1 cellular context compared by ENCODE assay signal in genomic region chr3:36969540-36970432, GRCh38.
A peak's percentile ranks its signal among the peaks of the same experiment; 100 is the strongest.
TF ChIP-seq lines count a peak whose summit lies in the region.

No MANE protein-coding gene starts in this region.

TF ChIP-seq in GM12878, 131 proteins besides CTCF, POLR2A, EP300 and RAD21 (continued from another document):
- TF ChIP-seq PBX3 (IDR thresholded peaks at IDR 0.05; ENCODE audit: insufficient replicate concordance, low read depth, low read length) (peak; percentile 46), ESRRA (IDR thresholded peaks at IDR 0.05; ENCODE audit: low read length) (0 out of 2 replicates have a peak, but pooled peaks have one; percentile 40), ZNF217 (IDR thresholded peaks at IDR 0.05) (no peak), MEF2A (IDR thresholded peaks at IDR 0.05; ENCODE audit: insufficient read depth, low read depth, low read length) (no peak), ZNF687 (IDR thresholded peaks at IDR 0.05) (peak; percentile 38; the same call in 1 of the 2 replicates), RELB (IDR thresholded peaks at IDR 0.05; ENCODE audit: low read depth) (0 out of 2 replicates have a peak, but pooled peaks have one; percentile 17), HDGF (IDR thresholded peaks at IDR 0.05) (peak; percentile 63; the same call in 1 of the 2 replicates), MAX (IDR thresholded peaks at IDR 0.05; ENCODE audit: low read depth, low read length) (peak; percentile 37; the same call in 1 of the 2 replicates), PKNOX1 (IDR thresholded peaks at IDR 0.05) (peak; percentile 88), RB1 (IDR thresholded peaks at IDR 0.05; ENCODE audit: borderline replicate concordance) (no peak), CREM (IDR thresholded peaks at IDR 0.05; ENCODE audit: low read depth) (peak; percentile 46; the same call in 1 of the 2 replicates), TCF12 (IDR thresholded peaks at IDR 0.05; ENCODE audit: low read depth, low read length) (0 out of 2 replicates have a peak, but pooled peaks have one; percentile 9), NBN (IDR thresholded peaks at IDR 0.05) (0 out of 2 replicates have a peak, but pooled peaks have one; percentile 45), RUNX3 (IDR thresholded peaks at IDR 0.05; ENCODE audit: low read length) (no peak), IKZF1 (conservative IDR thresholded peaks at IDR 0.05) (0 out of 2 replicates have a peak, but pooled peaks have one; percentile 15), PAX5 (IDR thresholded peaks at IDR 0.05; ENCODE audit: borderline replicate concordance, low read depth, low read length) (no peak), IRF4 (IDR thresholded peaks at IDR 0.05; ENCODE audit: low read depth, low read length) (peak; percentile 67), SPI1 (IDR thresholded peaks at IDR 0.05; ENCODE audit: borderline replicate concordance, insufficient read depth, low read depth, low read length) (peak; percentile 91), JUNB (IDR thresholded peaks at IDR 0.05) (peak; percentile 18; the same call in 1 of the 2 replicates), CBFB (IDR thresholded peaks at IDR 0.05; ENCODE audit: low read depth) (no peak), POU2F2 (IDR thresholded peaks at IDR 0.05; ENCODE audit: borderline replicate concordance, low read depth, low read length) (peak; percentile 70; the same call in 1 of the 3 replicates)
